8 cellular contexts compared by ENCODE assay signal in genomic region chr2:71049704-71050360, GRCh38. TPM values are rescaled to one million over a fixed set of nuclear protein-coding genes. Genes with fewer than 3 reads are reported as not detected.
DNase-seq lines count a peak whose midpoint lies in the region; ATAC-seq, FAIRE-seq and TF ChIP-seq lines count a peak whose summit lies in the region.
"Not testable (repeated sequence)": the region's sequence is repeated elsewhere in the genome, so short reads cannot be mapped to it uniquely, and the experiment has no call there.

No MANE protein-coding gene starts in this region.

- not testable (repeated sequence) for H3K4me1 ChIP-seq in CD8-positive, alpha-beta T cell (ENCODE audit: insufficient read depth, low read length); MM.1S (ENCODE audit: low read length); smooth muscle cell (ENCODE audit: low read depth)

- not testable (repeated sequence) for H3K27me3 Mint-ChIP-seq in CD8-positive, alpha-beta T cell (ENCODE audit: low read depth)

- not testable (repeated sequence) for H3K9me2 ChIP-seq in MM.1S (replicated peaks; ENCODE audit: insufficient read depth, low read length)

- H3K79me2 ChIP-seq in MM.1S (ENCODE audit: low read length); smooth muscle cell (ENCODE audit: low read depth): not testable (repeated sequence)

- H3K4me2 ChIP-seq in MM.1S (ENCODE audit: low read depth, low read length); smooth muscle cell: not testable (repeated sequence)

- not testable (repeated sequence) for H3K27ac ChIP-seq in CD8-positive, alpha-beta T cell (ENCODE audit: low read depth, low read length); MM.1S (ENCODE audit: low read length)
- H3K27ac ChIP-seq in smooth muscle cell (ENCODE audit: low read depth) = peak overlapping the region; percentile 66

- intact Hi-C loops in CD8-positive, alpha-beta T cell (cut with DNase I, micrococcal nuclease) = not testable (repeated sequence)

- peak overlapping the region; percentile 43; the same call in 1 of the 2 replicates for H2AFZ ChIP-seq in MM.1S (ENCODE audit: low read length)
- not testable (repeated sequence) for H2AFZ ChIP-seq in smooth muscle cell (ENCODE audit: low read depth)

- not testable (repeated sequence) for H3F3A ChIP-seq in MM.1S (ENCODE audit: insufficient read depth, low read length); smooth muscle cell (ENCODE audit: low read depth)

- peak; percentile 44 for ATAC-seq in CD8-positive, alpha-beta T cell

- not testable (repeated sequence) for FAIRE-seq in bronchial epithelial cell (lab: Jason Lieb, UNC)

- not testable (repeated sequence) for H3K4me3 ChIP-seq in CD8-positive, alpha-beta T cell (ENCODE audit: low read depth, low read length); MM.1S (ENCODE audit: low read length); bronchial epithelial cell (ENCODE audit: low read depth, low read length); smooth muscle cell

- CTCF ChIA-PET in CD8-positive, alpha-beta T cell (lab: Charles Lee) = not testable (repeated sequence)

- H3K36me3 ChIP-seq in CD8-positive, alpha-beta T cell (ENCODE audit: insufficient read depth, low read length); MM.1S (replicated peaks; ENCODE audit: insufficient read depth, low read length); bronchial epithelial cell (ENCODE audit: control insufficient read depth, insufficient read depth, low read length); smooth muscle cell (ENCODE audit: low read depth): not testable (repeated sequence)

- H3K27ac Mint-ChIP-seq in CD8-positive, alpha-beta T cell = not testable (repeated sequence)

- H3K27me3 ChIP-seq in CD8-positive, alpha-beta T cell (ENCODE audit: insufficient read depth, low read length); MM.1S (replicated peaks; ENCODE audit: insufficient read depth, low read length); bronchial epithelial cell (ENCODE audit: control insufficient read depth, insufficient read depth, low read length); smooth muscle cell (ENCODE audit: low read depth): not testable (repeated sequence)

- in situ Hi-C loops in GM13977 (cut with MboI; ENCODE audit: low pct_unique_long_range_greater_than_20kb, low sequenced_read_pairs, unreplicated experiment) = not testable (repeated sequence)

- not testable (repeated sequence) for H3K4me3 Mint-ChIP-seq in CD8-positive, alpha-beta T cell

- 81% methylated on average over 10 of the region's 10 CpGs for WGBS in smooth muscle cell (ENCODE audit: low lambda C conversion rate)

- H3K9ac ChIP-seq in MM.1S (ENCODE audit: low read length); smooth muscle cell (ENCODE audit: low read depth): not testable (repeated sequence)

- H3K36me3 Mint-ChIP-seq in CD8-positive, alpha-beta T cell = not testable (repeated sequence)

- not testable (repeated sequence) for H3K9me3 Mint-ChIP-seq in CD8-positive, alpha-beta T cell

- peak in 2 of 7 experiments; percentile 43 to 44 for DNase-seq in CD8-positive, alpha-beta T cell
- DNase-seq in GM13977 (ENCODE audit: low spot score); smooth muscle cell (lab: John Stamatoyannopoulos, UW; ENCODE audit: unreplicated experiment): not testable (repeated sequence)
- DNase-seq in MM.1S (peak; percentile 66), bronchial epithelial cell (ENCODE audit: low read depth) (peak; percentile 77)
- DNase-seq in activated CD4-positive, alpha-beta T cell treated with anti-CD3 and anti-CD28 coated beads for 1 hour = peak; percentile 44
- DNase-seq in activated T-cell treated with anti-CD3 and anti-CD28 coated beads, Interleukin-2, amount 50 U/mL, for 1 hour = peak; percentile 31
- peak; percentile 22 for DNase-seq in stimulated activated CD8-positive, alpha-beta memory T cell treated with anti-CD3 and anti-CD28 coated beads, Interleukin-12 subunit alpha, Interleukin-12 subunit beta, amount 100 ng/mL, for 4 hours (ENCODE audit: low read depth)

- not testable (repeated sequence) for H3K9me3 ChIP-seq in CD8-positive, alpha-beta T cell (ENCODE audit: low read length); MM.1S (replicated peaks; ENCODE audit: insufficient read depth, low read length); smooth muscle cell (replicated peaks; ENCODE audit: low read depth)

- not testable (repeated sequence) for H4K20me1 ChIP-seq in MM.1S (ENCODE audit: insufficient read depth, low read length); smooth muscle cell (ENCODE audit: low read depth)

- H3K4me1 Mint-ChIP-seq in CD8-positive, alpha-beta T cell (ENCODE audit: low read depth) = not testable (repeated sequence)

- TF ChIP-seq CTCF in CD8-positive, alpha-beta T cell (IDR thresholded peaks at IDR 0.05); smooth muscle cell (IDR thresholded peaks at IDR 0.05; ENCODE audit: borderline replicate concordance, insufficient read depth, poor library complexity, severe bottlenecking): not testable (repeated sequence)
- peak; percentile 40 for TF ChIP-seq CTCF in GM13977 (IDR thresholded peaks at IDR 0.05; ENCODE audit: extremely low read depth, insufficient read depth, missing control alignments)
- TF ChIP-seq CTCF in MM.1S (IDR thresholded peaks at IDR 0.05; ENCODE audit: low read length) = peak; percentile 32
- peak; percentile 50 for TF ChIP-seq CTCF in bronchial epithelial cell (IDR thresholded peaks at IDR 0.05; ENCODE audit: insufficient read depth, low read length, severe bottlenecking)

- POLR2A ChIA-PET in CD8-positive, alpha-beta T cell (lab: Charles Lee) = not testable (repeated sequence)

RNA-seq across cellular contexts. Expression of gene NAGK, which starts 18.6 kb away (rescaled TPM):
- total RNA-seq in CD8-positive, alpha-beta T cell = 10 to 100 TPM; 58.9 to 67.7 TPM
- total RNA-seq in bronchial epithelial cell = 31.3 and 75.0 TPM in 2 replicates
- total RNA-seq in smooth muscle cell = 105 and 116 TPM in 2 replicates
- polyA plus RNA-seq in smooth muscle cell = 135 and 191 TPM in 2 replicates

RNA-seq across cellular contexts. Expression of gene TEX261, which starts 55.2 kb away (rescaled TPM):
- 10 to 100 TPM; 23.1 to 28.1 TPM for total RNA-seq in CD8-positive, alpha-beta T cell
- total RNA-seq in bronchial epithelial cell = 11.1 and 14.1 TPM in 2 replicates
- 35.2 and 43.5 TPM in 2 replicates for total RNA-seq in smooth muscle cell
- 28.7 and 29.3 TPM in 2 replicates for polyA plus RNA-seq in smooth muscle cell
